Comparison of ENCODE assay signal across 16 cellular contexts in the genomic region with DNA sequence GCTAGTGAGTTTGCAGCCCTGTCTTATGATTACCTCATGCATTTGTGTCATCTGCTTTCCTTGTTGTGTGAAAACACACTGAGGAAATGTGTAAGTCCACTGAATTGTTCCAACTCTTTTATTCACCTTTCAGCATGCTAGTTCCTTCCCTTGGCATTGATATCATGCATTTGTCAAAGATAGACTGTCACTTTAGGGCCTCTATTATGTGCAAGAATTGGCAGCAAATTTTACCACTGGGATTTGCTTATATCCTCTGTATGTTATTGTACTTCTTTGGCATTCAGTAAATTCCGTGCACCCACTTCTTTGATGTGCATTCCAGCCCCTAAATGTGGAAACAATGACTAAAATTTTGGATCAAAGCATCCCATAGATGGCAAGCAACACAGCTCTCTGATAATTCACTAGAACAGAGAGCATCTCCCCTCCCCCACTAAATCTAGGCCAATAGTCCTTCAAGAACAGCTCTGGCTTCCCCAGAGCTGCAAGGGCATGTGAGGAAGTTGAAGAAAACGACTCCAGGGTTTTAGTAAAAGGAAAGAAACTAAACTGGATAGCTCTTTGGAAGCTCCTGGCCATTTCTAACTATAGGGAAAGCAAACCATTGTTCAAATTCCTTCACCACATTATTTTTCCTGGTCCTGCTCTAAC.
DNase-seq lines count a peak whose midpoint lies in the region; ATAC-seq, FAIRE-seq and TF ChIP-seq lines count a peak whose summit lies in the region.
"Had no signal": no experiment of that assay in that cellular context is flagged by ENCODE, and none has a peak within 500 bp of the region (broad histone marks: within the 10 kb centered on the region; RNA-seq: fewer than 3 reads in every experiment).

No MANE protein-coding gene starts in this region.

- H3K27me3 ChIP-seq in HepG2 (ENCODE audit: control insufficient read depth in 1 of 2, insufficient read depth in 2 of 2, low read length in 2 of 2) (peaks cover 0 to 6% of the 10 kb centered on the region in 2 experiments; a peak in 1 of 5 replicates), right lobe of liver (no peaks in the 10 kb centered on the region), aorta (ENCODE audit: control insufficient read depth in 1 of 2, insufficient read depth in 2 of 2, low read length in 1 of 2) (no peaks in the 10 kb centered on the region), heart left ventricle (peaks cover 0 to 14% (median 0%) of the 10 kb centered on the region in 9 donors)
- H3K27me3 ChIP-seq in naive thymus-derived CD4-positive, alpha-beta T cell (ENCODE audit: control insufficient read depth in 2 of 2, insufficient read depth in 2 of 2, low read length in 2 of 2) = no peaks in the 10 kb centered on the region

- H3K27ac ChIP-seq in HepG2 (ENCODE audit: extremely low read length, insufficient read depth, low read length) = no peak overlapping the region
- H3K27ac ChIP-seq in right lobe of liver = no peak overlapping the region
- peak overlapping the region; percentile 83 for H3K27ac ChIP-seq in SK-N-MC
- H3K27ac ChIP-seq in aorta (ENCODE audit: low read depth in 1 of 2, low read length in 2 of 2) = no peak overlapping the region
- peak overlapping the region in 1 of 12 donors; percentile 9 for H3K27ac ChIP-seq in heart left ventricle
- no peak overlapping the region for H3K27ac ChIP-seq in naive thymus-derived CD4-positive, alpha-beta T cell (ENCODE audit: low read depth, low read length)

- CTCF ChIA-PET in HepG2 (lab: Yijun Ruan, JAX; ENCODE audit: low intra/inter-chr PET ratio, low total read pairs) = interaction anchor here (1.8 kb wide), 1 partner anchor 687 kb away, joined by 7 read pairs; no protein-coding TSS in a partner anchor
- CTCF ChIA-PET in naive thymus-derived CD4-positive, alpha-beta T cell (lab: Charles Lee) = interaction anchor here (0.6 to 1.8 kb wide), 2 partner anchors 10 to 351 kb away, joined by 5 to 6 read pairs; no protein-coding TSS in a partner anchor

- intact Hi-C loops in HepG2 (cut with micrococcal nuclease; ENCODE audit: unreplicated experiment) (loop anchor here (5.0 to 10.0 kb wide), 2 partner anchors 159 to 334 kb away; no protein-coding TSS in a partner anchor), right lobe of liver (cut with DNase I) (loop anchor here (10.0 kb wide), 2 partner anchors 139 to 689 kb away; a partner anchor contains a TSS), aorta (cut with DNase I) (loop anchor here (2.0 to 5.0 kb wide), 3 partner anchors 146 to 686 kb away; a partner anchor contains a TSS), heart left ventricle (cut with DNase I) (loop anchor here (1.0 to 10.0 kb wide), 9 partner anchors 159 to 689 kb away; a partner anchor contains a TSS)
- intact Hi-C loops in naive thymus-derived CD4-positive, alpha-beta T cell (cut with micrococcal nuclease) = loop anchor here (1.0 to 5.0 kb wide), 8 partner anchors 161 to 687 kb away; no protein-coding TSS in a partner anchor

- no peak overlapping the region for H3K9ac ChIP-seq in HepG2 (ENCODE audit: insufficient read depth, low read depth, low read length)
- H3K9ac ChIP-seq in SK-N-MC (ENCODE audit: insufficient read length) = peak overlapping the region; percentile 29

- no peak for TF ChIP-seq EP300 in HepG2 (IDR thresholded peaks at IDR 0.05; ENCODE audit: low read depth in 2 of 2, low read length in 2 of 2)
- TF ChIP-seq EP300 in HepG2 (CRISPR knock-in tag; IDR thresholded peaks at IDR 0.05; ENCODE audit: borderline replicate concordance) = no peak

- ATAC-seq in HepG2 = no peak
- no peak for ATAC-seq in right lobe of liver
- ATAC-seq in aorta (ENCODE audit: low FRiP score) = peak; percentile 34
- no peak for ATAC-seq in heart left ventricle
- no peak for ATAC-seq in naive thymus-derived CD4-positive, alpha-beta T cell

- H2AFZ ChIP-seq in HepG2 (ENCODE audit: low read length) = no peak overlapping the region

- no peak for TF ChIP-seq RAD21 in HepG2 (CRISPR knock-in tag; IDR thresholded peaks at IDR 0.05)

- H4K20me1 ChIP-seq in HepG2 (ENCODE audit: insufficient read depth, low read length) = no peaks in the 10 kb centered on the region

- H3K36me3 Mint-ChIP-seq in naive thymus-derived CD4-positive, alpha-beta T cell = no peaks in the 10 kb centered on the region
- H3K36me3 Mint-ChIP-seq: IgD-negative memory B cell had no signal

- no peak for TF ChIP-seq CTCF in HepG2 (CRISPR knock-in tag; IDR thresholded peaks at IDR 0.05)
- no peak for TF ChIP-seq CTCF in right lobe of liver (IDR thresholded peaks at IDR 0.05)
- TF ChIP-seq CTCF in heart left ventricle (IDR thresholded peaks at IDR 0.05) = no peak

- peaks cover 10 to 26% (median 19%) of the 10 kb centered on the region in 7 donors for H3K4me1 Mint-ChIP-seq in naive thymus-derived CD4-positive, alpha-beta T cell

- no TSS peak for BruUV-seq in HepG2 (replicated peaks; lab: Mats Ljungman, UMichigan)

- H3K4me1 ChIP-seq in HepG2 (ENCODE audit: insufficient read depth, low read length) (no peaks in the 10 kb centered on the region), right lobe of liver (no peaks in the 10 kb centered on the region), aorta (ENCODE audit: control insufficient read depth in 1 of 2, insufficient read depth in 2 of 2, low read length in 2 of 2) (peaks cover 0 to 6% of the 10 kb centered on the region in 2 donors), heart left ventricle (peaks cover 0 to 20% (median 3%) of the 10 kb centered on the region in 12 donors)
- peaks cover 3 to 7% of the 10 kb centered on the region in 2 donors for H3K4me1 ChIP-seq in naive thymus-derived CD4-positive, alpha-beta T cell (ENCODE audit: control insufficient read depth in 2 of 2, insufficient read depth in 2 of 2, low read length in 2 of 2)

- 0% methylated on average over 2 of the region's 2 CpGs for WGBS in HepG2 (ENCODE audit: low lambda C conversion rate)
- WGBS in right lobe of liver (ENCODE audit: insufficient coverage, low coverage, low lambda C conversion rate, missing lambda C conversion rate) = 53% methylated on average over 2 of the region's 2 CpGs
- 3 to 11% methylated on average over 2 of the region's 2 CpGs for WGBS in aorta, 2 donors
- WGBS in heart left ventricle, 4 donors = 56 to 63% (median 59%) methylated on average over 2 of the region's 2 CpGs

- no peak overlapping the region for H3K4me2 ChIP-seq in HepG2 (ENCODE audit: low read depth, low read length)

- H3K27me3 Mint-ChIP-seq in naive thymus-derived CD4-positive, alpha-beta T cell = peaks cover 0 to 7% (median 0%) of the 10 kb centered on the region in 5 donors
- H3K27me3 Mint-ChIP-seq: CD4-positive, alpha-beta T cell had no signal

- DNase-seq in HepG2 (ENCODE audit: low spot score) (no peak), right lobe of liver (no peak), SK-N-MC (ENCODE audit: low read depth, low spot score) (no peak), iPS-NIHi11 (ENCODE audit: low spot score) (peak; percentile 28), aorta (no peak), heart left ventricle (no peak)
- no peak for DNase-seq in activated CD8-positive, alpha-beta memory T cell treated with anti-CD3 and anti-CD28 coated beads, Interleukin-2, amount 50 U/mL, for 48 hours
- DNase-seq in naive thymus-derived CD4-positive, alpha-beta T cell = no peak
- DNase-seq: CD4-positive, alpha-beta T cell; NCI-H2171; NCI-H510A treated with DMSO at 0.1 percent for 48 hours; T-helper 2 cell had no signal

- no peaks in the 10 kb centered on the region for H3K9me3 ChIP-seq in HepG2 (ENCODE audit: low read length)
- H3K9me3 ChIP-seq in right lobe of liver = no peaks in the 10 kb centered on the region
- H3K9me3 ChIP-seq in SK-N-MC (ENCODE audit: low read depth, low read length) = no peaks in the 10 kb centered on the region
- no peaks in the 10 kb centered on the region for H3K9me3 ChIP-seq in aorta (ENCODE audit: control insufficient read depth, low read length)
- no peaks in the 10 kb centered on the region for H3K9me3 ChIP-seq in heart left ventricle
- no peaks in the 10 kb centered on the region for H3K9me3 ChIP-seq in naive thymus-derived CD4-positive, alpha-beta T cell (ENCODE audit: control insufficient read depth in 2 of 3, low read length in 3 of 3)

- H3K4me3 ChIP-seq in HepG2 (replicated peaks in 1 of 3; ENCODE audit: insufficient read depth in 1 of 3, low read depth in 2 of 3, low read length in 3 of 3) (no peak overlapping the region), right lobe of liver (no peak overlapping the region), SK-N-MC (no peak overlapping the region), aorta (ENCODE audit: low read length in 2 of 2) (no peak overlapping the region), heart left ventricle (no peak overlapping the region)
- H3K4me3 ChIP-seq in naive thymus-derived CD4-positive, alpha-beta T cell (ENCODE audit: low read length) = no peak overlapping the region
- H3K4me3 ChIP-seq: HAP-1 had no signal

- no peak overlapping the region for H3K4me3 Mint-ChIP-seq in naive thymus-derived CD4-positive, alpha-beta T cell
- H3K4me3 Mint-ChIP-seq: B cell; CD4-positive, alpha-beta T cell; IgD-negative memory B cell had no signal

- H3K9me3 Mint-ChIP-seq in naive thymus-derived CD4-positive, alpha-beta T cell = no peaks in the 10 kb centered on the region
- H3K9me3 Mint-ChIP-seq: CD4-positive, alpha-beta T cell; IgD-negative memory B cell had no signal

- TF ChIP-seq POLR2A in HepG2 (IDR thresholded peaks at IDR 0.05; ENCODE audit: insufficient read depth in 1 of 2, low read depth in 2 of 2, low read length in 2 of 2) = no peak
- no peak for TF ChIP-seq POLR2A in right lobe of liver (IDR thresholded peaks at IDR 0.05)
- TF ChIP-seq POLR2A in heart left ventricle (IDR thresholded peaks at IDR 0.05) = no peak

- POLR2A ChIA-PET in HepG2 (lab: Yijun Ruan, JAX) = no interaction called here
- POLR2A ChIA-PET in naive thymus-derived CD4-positive, alpha-beta T cell (lab: Charles Lee) = no interaction called here

- FAIRE-seq in HepG2 (lab: Jason Lieb, UNC) = no peak
- FAIRE-seq: RCC 7860 had no signal

- no peaks in the 10 kb centered on the region for H3K79me2 ChIP-seq in HepG2 (ENCODE audit: insufficient read depth, low read length)

- H3K36me3 ChIP-seq in HepG2 (replicated peaks in 1 of 2; ENCODE audit: control insufficient read depth in 1 of 2, insufficient read depth in 2 of 2, low read length in 2 of 2) (no peaks in the 10 kb centered on the region), right lobe of liver (no peaks in the 10 kb centered on the region), SK-N-MC (ENCODE audit: insufficient read depth, low read length) (no peaks in the 10 kb centered on the region), aorta (ENCODE audit: control insufficient read depth in 1 of 2, insufficient read depth in 2 of 2, low read length in 1 of 2) (no peaks in the 10 kb centered on the region), heart left ventricle (no peaks in the 10 kb centered on the region)
- H3K36me3 ChIP-seq in naive thymus-derived CD4-positive, alpha-beta T cell (ENCODE audit: control insufficient read depth in 2 of 3, insufficient read depth in 3 of 3, low read length in 3 of 3) = no peaks in the 10 kb centered on the region
- H3K36me3 ChIP-seq: HAP-1 had no signal

- in situ Hi-C loops in HepG2 (cut with HindIII; ENCODE audit: extremely low pct_ligation_motif_present, low pct_unique_long_range_greater_than_20kb) = no loop called here

- H3K27ac Mint-ChIP-seq in naive thymus-derived CD4-positive, alpha-beta T cell = peak overlapping the region in 1 of 9 donors; percentile 55
- H3K27ac Mint-ChIP-seq: B cell; CD4-positive, alpha-beta T cell; IgD-negative memory B cell had no signal
